In the genomic region with DNA sequence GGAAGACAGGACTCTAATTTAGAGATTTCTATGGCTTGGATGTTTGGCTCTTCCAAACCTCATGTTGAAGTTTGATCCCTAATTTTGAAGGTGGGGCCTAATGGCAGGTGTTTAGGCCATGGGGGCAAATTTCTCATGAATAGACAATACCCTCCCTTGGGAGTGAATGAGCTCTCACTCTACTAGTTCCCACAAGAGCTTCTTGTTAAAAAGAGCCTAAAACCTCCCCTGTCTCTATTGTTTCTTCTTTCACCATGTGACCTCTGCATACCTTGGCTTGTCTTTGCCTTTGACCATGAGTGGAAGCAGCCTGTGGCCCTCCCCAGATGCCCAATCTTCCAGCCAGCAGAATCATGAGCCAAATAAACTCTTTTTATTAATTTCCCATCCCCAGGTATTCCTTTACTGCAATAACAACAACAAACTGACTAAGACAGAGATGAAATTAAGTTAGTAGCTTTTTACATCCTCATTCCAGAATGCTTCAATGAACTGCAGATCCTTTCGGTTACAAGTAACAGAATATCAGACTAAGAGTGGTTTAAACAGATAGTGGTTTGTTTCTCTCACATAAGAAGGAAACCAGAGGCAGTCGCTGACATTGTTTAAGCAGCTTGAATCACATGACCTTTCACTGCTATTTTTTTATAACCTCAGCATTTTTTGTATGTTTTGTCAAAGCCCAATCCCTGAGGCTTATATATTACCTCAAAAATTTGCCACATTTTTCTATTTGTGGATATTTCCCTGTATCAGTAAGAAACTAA, we compare ENCODE assay signal across 25 cellular contexts.
DNase-seq lines count a peak whose midpoint lies in the region; ATAC-seq and TF ChIP-seq lines count a peak whose summit lies in the region.
"Had no signal": no experiment of that assay in that cellular context is flagged by ENCODE, and none has a peak within 500 bp of the region (broad histone marks: within the 10 kb centered on the region; RNA-seq: fewer than 3 reads in every experiment).

No MANE protein-coding gene starts in this region.

- TF ChIP-seq CTCF in MM.1S (IDR thresholded peaks at IDR 0.05; ENCODE audit: low read length) (no peak), adrenal gland (IDR thresholded peaks at IDR 0.05) (no peak), suprapubic skin (IDR thresholded peaks at IDR 0.05) (no peak)

- H3K79me2 ChIP-seq in MM.1S (ENCODE audit: low read length) = no peaks in the 10 kb centered on the region

- no peak overlapping the region for H3K4me3 ChIP-seq in BLaER1
- peak overlapping the region; percentile 52; the same call in 1 of the 2 replicates for H3K4me3 ChIP-seq in MM.1S (ENCODE audit: low read length)
- H3K4me3 ChIP-seq in adrenal gland = no peak overlapping the region
- no peak overlapping the region for H3K4me3 ChIP-seq in suprapubic skin
- H3K4me3 ChIP-seq: prostate gland, skin epidermis, transverse colon had no signal

- no peak for TF ChIP-seq POLR2A in adrenal gland (IDR thresholded peaks at IDR 0.05)
- no peak for TF ChIP-seq POLR2A in suprapubic skin (IDR thresholded peaks at IDR 0.05)

- no peak for TF ChIP-seq EP300 in suprapubic skin (IDR thresholded peaks at IDR 0.05)

- peak; percentile 29 for ATAC-seq in GM19468 (IDR thresholded peaks at IDR 0.05; ENCODE audit: extremely low read depth, unreplicated experiment)
- peak; percentile 56 for ATAC-seq in HG02798 (IDR thresholded peaks at IDR 0.05; ENCODE audit: poor library complexity, unreplicated experiment)
- no peak for ATAC-seq in GM18858 (IDR thresholded peaks at IDR 0.05; ENCODE audit: unreplicated experiment)
- ATAC-seq: natural killer cell treated with Interleukin-12 subunit alpha and Interleukin-12 subunit beta and Interleukin-15 and Interleukin-18, amount 100 ng/mL, for 72 hours; PC-3; T-helper 17 cell had no signal

- peaks cover 26% of the 10 kb centered on the region for H3K4me1 ChIP-seq in BLaER1
- peaks cover 55% of the 10 kb centered on the region for H3K4me1 ChIP-seq in MM.1S (ENCODE audit: low read length)
- H3K4me1 ChIP-seq in adrenal gland (replicated peaks in 1 of 2) = no peaks in the 10 kb centered on the region
- no peaks in the 10 kb centered on the region for H3K4me1 ChIP-seq in suprapubic skin
- H3K4me1 ChIP-seq: prostate gland, transverse colon had no signal

- no peaks in the 10 kb centered on the region for H3K27me3 ChIP-seq in BLaER1
- H3K27me3 ChIP-seq in MM.1S (replicated peaks; ENCODE audit: insufficient read depth, low read length) = no peaks in the 10 kb centered on the region
- no peaks in the 10 kb centered on the region for H3K27me3 ChIP-seq in adrenal gland
- H3K27me3 ChIP-seq in suprapubic skin = no peaks in the 10 kb centered on the region
- H3K27me3 ChIP-seq: transverse colon had no signal

- intact Hi-C loops in adrenal gland (cut with DNase I) = no loop called here

- peak overlapping the region; percentile 59 for H3K4me2 ChIP-seq in BLaER1
- H3K4me2 ChIP-seq in MM.1S (ENCODE audit: low read depth, low read length) = peak overlapping the region; percentile 85

- H3K36me3 ChIP-seq in BLaER1 (no peaks in the 10 kb centered on the region), MM.1S (replicated peaks; ENCODE audit: insufficient read depth, low read length) (no peaks in the 10 kb centered on the region), adrenal gland (replicated peaks in 1 of 2) (no peaks in the 10 kb centered on the region), suprapubic skin (no peaks in the 10 kb centered on the region)
- H3K36me3 ChIP-seq: prostate gland, transverse colon, WERI-Rb-1 had no signal

- no peak overlapping the region for H3K9ac ChIP-seq in BLaER1
- peak overlapping the region; percentile 42; the same call in 1 of the 2 replicates for H3K9ac ChIP-seq in MM.1S (ENCODE audit: low read length)

- H3K9me2 ChIP-seq in MM.1S (replicated peaks; ENCODE audit: insufficient read depth, low read length) = no peaks in the 10 kb centered on the region

- no peaks in the 10 kb centered on the region for H3K9me3 ChIP-seq in BLaER1
- no peaks in the 10 kb centered on the region for H3K9me3 ChIP-seq in MM.1S (replicated peaks; ENCODE audit: insufficient read depth, low read length)
- no peaks in the 10 kb centered on the region for H3K9me3 ChIP-seq in adrenal gland (replicated peaks in 1 of 3)
- H3K9me3 ChIP-seq in suprapubic skin = no peaks in the 10 kb centered on the region
- H3K9me3 ChIP-seq: prostate gland, transverse colon had no signal

- H3K27ac ChIP-seq in BLaER1 (peak overlapping the region; percentile 16; the same call in 1 of the 2 replicates), MM.1S (ENCODE audit: low read length) (peak overlapping the region; percentile 95), adrenal gland (no peak overlapping the region), suprapubic skin (no peak overlapping the region)
- H3K27ac ChIP-seq: 22Rv1, prostate gland, skin epidermis, WERI-Rb-1 had no signal

- WGBS in adrenal gland, 4 donors = 62 to 69% (median 65%) methylated on average over 2 of the region's 2 CpGs
- WGBS in suprapubic skin = 67% methylated on average over 2 of the region's 2 CpGs

- DNase-seq in MM.1S = peak; percentile 71
- no peak for DNase-seq in adrenal gland
- DNase-seq in NCI-H1092 treated with DMSO at 0.1 percent for 48 hours (lab: John Stamatoyannopoulos, UW) = no peak
- DNase-seq in suprapubic skin (ENCODE audit: low spot score in 2 of 2) = no peak
- DNase-seq: activated CD4-positive, alpha-beta T cell treated with anti-CD3 and anti-CD28 coated beads, Interleukin-2, amount 50 U/mL, for 48 hours; activated naive CD4-positive, alpha-beta T cell treated with Interleukin-2 at 50 U/mL for 16 hours; activated T-cell treated with anti-CD3 and anti-CD28 coated beads for 4 hours; anterior cingulate cortex; HCEC 1CT; NCI-H146; NCI-H2171 treated with DMSO at 0.1 percent for 48 hours; NCI-H69; PC-3; stimulated activated CD4-positive, alpha-beta T cell treated with anti-CD3 and anti-CD28 coated beads, Interleukin-2, amount 100 ng/mL, for 48 hours; T-helper 17 cell; transverse colon; WERI-Rb-1 had no signal

- no peaks in the 10 kb centered on the region for H4K20me1 ChIP-seq in BLaER1
- no peaks in the 10 kb centered on the region for H4K20me1 ChIP-seq in MM.1S (ENCODE audit: insufficient read depth, low read length)

- H2AFZ ChIP-seq in MM.1S (ENCODE audit: low read length) = peak overlapping the region; percentile 59

- peaks cover 36% of the 10 kb centered on the region for H3F3A ChIP-seq in MM.1S (ENCODE audit: insufficient read depth, low read length)

Comparison
In these comparisons a context has a peak if more than half of its experiments do, and no peak if none do; other contexts are left out.
1. H3K27ac ChIP-seq: peak in BLaER1 (single experiment) and MM.1S (single experiment); none in adrenal gland (0 of 5) and suprapubic skin (single experiment).